In the genomic region with DNA sequence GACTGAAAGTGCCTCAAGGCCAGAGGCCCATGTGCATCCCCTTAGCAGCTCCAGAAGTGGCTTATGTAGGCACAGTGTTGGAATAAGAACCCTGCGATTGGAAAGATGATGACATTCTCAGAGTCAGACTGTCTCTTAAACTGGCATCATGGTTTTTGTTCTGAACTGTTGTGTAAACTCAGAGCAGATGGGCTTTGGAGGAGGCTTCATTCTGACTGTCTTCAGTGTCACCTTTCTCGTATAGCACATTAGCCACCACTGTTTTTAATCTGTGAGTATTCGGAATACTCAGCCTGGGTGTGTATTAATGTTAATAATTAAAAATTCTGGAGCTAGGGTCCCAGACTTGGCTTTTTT, we compare ENCODE assay signal across 23 cellular contexts.
DNase-seq lines count a peak whose midpoint lies in the region; ATAC-seq, FAIRE-seq and TF ChIP-seq lines count a peak whose summit lies in the region.
"Had no signal": no experiment of that assay in that cellular context is flagged by ENCODE, and none has a peak within 500 bp of the region (broad histone marks: within the 10 kb centered on the region; RNA-seq: fewer than 3 reads in every experiment).

No MANE protein-coding gene starts in this region.

- DNase-seq in NCI-H510A treated with DMSO at 0.1 percent for 48 hours (lab: John Stamatoyannopoulos, UW) (peak; percentile 40), NCI-H510A (lab: John Stamatoyannopoulos, UW) (no peak), neural progenitor cell (ENCODE audit: low spot score) (no peak), NCI-H1436 treated with DMSO at 0.1 percent for 48 hours (lab: John Stamatoyannopoulos, UW) (no peak), hypothalamus (lab: John Stamatoyannopoulos, UW) (no peak), GM12891 (ENCODE audit: insufficient read length, low spot score) (no peak)
- DNase-seq in activated CD8-positive, alpha-beta T cell treated with anti-CD3 and anti-CD28 coated beads, Interleukin-2, amount 10 ng/mL, durations not matched to agents 7 days and 5 days: no peak
- DNase-seq: activated CD4-positive, alpha-beta T cell treated with anti-CD3 and anti-CD28 coated beads, Interleukin-2, amount 10 ng/mL, durations not matched to agents 7 days and 5 days; adrenal gland; DMS79 treated with DMSO at 0.1 percent for 48 hours; esophagus squamous epithelium; head of caudate nucleus; NCI-H187; NCI-H526 treated with DMSO at 0.1 percent for 48 hours; PC-9; SK-N-SH had no signal

- no peaks in the 10 kb centered on the region for H3K36me3 ChIP-seq in neural progenitor cell
- H3K36me3 ChIP-seq: adrenal gland, cardiac muscle cell, esophagus squamous epithelium, prostate gland had no signal

- no peaks in the 10 kb centered on the region for H3K9me3 Mint-ChIP-seq in activated CD8-positive, alpha-beta T cell treated with anti-CD3 and anti-CD28 coated beads, Interleukin-2, amount 10 ng/mL, durations not matched to agents 7 days and 5 days (ENCODE audit: insufficient read depth)
- H3K9me3 Mint-ChIP-seq in neural progenitor cell: peaks cover 1% of the 10 kb centered on the region
- H3K9me3 Mint-ChIP-seq: activated CD4-positive, alpha-beta T cell treated with anti-CD3 and anti-CD28 coated beads, Interleukin-2, amount 10 ng/mL, durations not matched to agents 7 days and 5 days; nephron had no signal

- H3K4me2 ChIP-seq in neural progenitor cell: no peak overlapping the region
- H3K4me2 ChIP-seq: A549, PC-9, SK-N-SH had no signal

- H3K27me3 ChIP-seq in neural progenitor cell: no peaks in the 10 kb centered on the region
- H3K27me3 ChIP-seq: adrenal gland, cardiac muscle cell, esophagus squamous epithelium had no signal

- H3K4me3 Mint-ChIP-seq in activated CD8-positive, alpha-beta T cell treated with anti-CD3 and anti-CD28 coated beads, Interleukin-2, amount 10 ng/mL, durations not matched to agents 7 days and 5 days: no peak overlapping the region
- H3K4me3 Mint-ChIP-seq in neural progenitor cell: no peak overlapping the region
- H3K4me3 Mint-ChIP-seq: activated CD4-positive, alpha-beta T cell treated with anti-CD3 and anti-CD28 coated beads, Interleukin-2, amount 10 ng/mL, durations not matched to agents 7 days and 5 days; nephron had no signal

- H2AFZ ChIP-seq in neural progenitor cell (replicated peaks): no peak overlapping the region
- H2AFZ ChIP-seq: PC-9 had no signal

- no peak overlapping the region for H3K9ac ChIP-seq in neural progenitor cell
- H3K9ac ChIP-seq: SK-N-SH had no signal

- peaks cover 79% of the 10 kb centered on the region for H3K4me1 Mint-ChIP-seq in activated CD8-positive, alpha-beta T cell treated with anti-CD3 and anti-CD28 coated beads, Interleukin-2, amount 10 ng/mL, durations not matched to agents 7 days and 5 days (ENCODE audit: low read depth)
- peaks cover 78% of the 10 kb centered on the region for H3K4me1 Mint-ChIP-seq in neural progenitor cell

- H3K4me1 ChIP-seq in neural progenitor cell: peaks cover 44% of the 10 kb centered on the region
- H3K4me1 ChIP-seq: prostate gland had no signal

- H3K27me3 Mint-ChIP-seq in activated CD8-positive, alpha-beta T cell treated with anti-CD3 and anti-CD28 coated beads, Interleukin-2, amount 10 ng/mL, durations not matched to agents 7 days and 5 days (ENCODE audit: low read depth): no peaks in the 10 kb centered on the region
- H3K27me3 Mint-ChIP-seq in neural progenitor cell (ENCODE audit: insufficient read depth, low read depth): peaks cover 5% of the 10 kb centered on the region
- H3K27me3 Mint-ChIP-seq: activated CD4-positive, alpha-beta T cell treated with anti-CD3 and anti-CD28 coated beads, Interleukin-2, amount 10 ng/mL, durations not matched to agents 7 days and 5 days had no signal

- no peak for TF ChIP-seq POLR2A in GM12891 (IDR thresholded peaks at IDR 0.05; ENCODE audit: low read depth, low read length)

- H3K4me3 ChIP-seq in neural progenitor cell: no peak overlapping the region
- H3K4me3 ChIP-seq: A549, adrenal gland, cardiac muscle cell, esophagus squamous epithelium, PC-9, prostate gland had no signal

- ATAC-seq in GM21619 (IDR thresholded peaks at IDR 0.05; ENCODE audit: unreplicated experiment): peak; percentile 9
- ATAC-seq in activated CD8-positive, alpha-beta T cell treated with anti-CD3 and anti-CD28 coated beads, Interleukin-2, amount 10 ng/mL, durations not matched to agents 7 days and 5 days: no peak
- ATAC-seq: A549 had no signal

- peak overlapping the region; percentile 58 for H3K27ac Mint-ChIP-seq in activated CD8-positive, alpha-beta T cell treated with anti-CD3 and anti-CD28 coated beads, Interleukin-2, amount 10 ng/mL, durations not matched to agents 7 days and 5 days
- peak overlapping the region; percentile 6 for H3K27ac Mint-ChIP-seq in neural progenitor cell
- H3K27ac Mint-ChIP-seq: nephron had no signal

- H3K27ac ChIP-seq in neural progenitor cell: no peak overlapping the region
- H3K27ac ChIP-seq: A549, adrenal gland, cardiac muscle cell, esophagus squamous epithelium, PC-9, prostate gland had no signal

- H3F3A ChIP-seq in neural progenitor cell (ENCODE audit: low read depth): no peaks in the 10 kb centered on the region

- no peak for FAIRE-seq in GM12891 (lab: Jason Lieb, UNC)
- FAIRE-seq: A549, islet of Langerhans, urothelium cell line had no signal

- peaks cover 100% of the 10 kb centered on the region for H3K79me2 ChIP-seq in neural progenitor cell (ENCODE audit: low read depth)

- no peaks in the 10 kb centered on the region for H3K9me3 ChIP-seq in neural progenitor cell (ENCODE audit: low read depth)
- H3K9me3 ChIP-seq: A549, adrenal gland, esophagus squamous epithelium, prostate gland, SK-N-SH had no signal

- H4K20me1 ChIP-seq in neural progenitor cell (ENCODE audit: low read depth): peaks cover 97% of the 10 kb centered on the region

- CTCF ChIA-PET in activated CD8-positive, alpha-beta T cell treated with anti-CD3 and anti-CD28 coated beads, Interleukin-2, amount 10 ng/mL, durations not matched to agents 7 days and 5 days (lab: Charles Lee): interaction anchor here (2.1 kb wide), 1 partner anchor 37 kb away, joined by 6 read pairs; no protein-coding TSS in a partner anchor

- POLR2A ChIA-PET in activated CD8-positive, alpha-beta T cell treated with anti-CD3 and anti-CD28 coated beads, Interleukin-2, amount 10 ng/mL, durations not matched to agents 7 days and 5 days (lab: Charles Lee): no interaction called here

- H3K36me3 Mint-ChIP-seq in activated CD8-positive, alpha-beta T cell treated with anti-CD3 and anti-CD28 coated beads, Interleukin-2, amount 10 ng/mL, durations not matched to agents 7 days and 5 days (ENCODE audit: low read depth): peaks cover 11% of the 10 kb centered on the region
- peaks cover 3% of the 10 kb centered on the region for H3K36me3 Mint-ChIP-seq in neural progenitor cell

- no peak for TF ChIP-seq CTCF in neural progenitor cell (IDR thresholded peaks at IDR 0.05)

TF ChIP-seq in GM12891, 5 proteins besides CTCF, POLR2A, EP300 and RAD21:
- TF ChIP-seq POU2F2 (IDR thresholded peaks at IDR 0.05; ENCODE audit: low read depth, low read length): no peak
- TF ChIP-seq TAF1 (IDR thresholded peaks at IDR 0.05; ENCODE audit: low read depth, low read length): no peak
- no peak for TF ChIP-seq PAX5 (IDR thresholded peaks at IDR 0.05; ENCODE audit: insufficient read depth, low read length, severe bottlenecking)
- TF ChIP-seq POLR2AphosphoS5 (IDR thresholded peaks at IDR 0.05; ENCODE audit: low read depth, low read length): no peak
- no peak for TF ChIP-seq SPI1 (IDR thresholded peaks at IDR 0.05; ENCODE audit: low read depth, low read length)
